In the genomic region with DNA sequence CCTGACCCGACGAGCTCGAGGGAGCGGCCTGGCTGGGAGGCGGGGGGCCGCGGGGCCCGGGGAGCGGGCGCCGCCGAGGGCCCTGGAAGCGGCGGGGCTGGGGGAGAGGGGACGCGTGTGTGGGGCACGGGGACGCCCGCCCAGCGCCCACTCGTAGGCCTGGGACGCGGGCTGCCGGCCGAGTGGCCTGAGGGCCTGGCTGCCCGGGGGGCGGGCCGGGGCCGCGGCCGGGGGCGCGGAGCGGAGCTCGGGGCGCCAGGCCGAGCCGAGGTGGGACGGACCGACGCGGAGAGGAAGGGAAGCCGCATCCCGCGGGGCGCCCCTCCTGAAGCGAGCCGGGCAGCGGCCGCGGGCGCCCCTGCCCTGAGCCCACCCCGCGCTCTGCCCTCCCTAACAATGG, we compare ENCODE assay signal across 8 cellular contexts.
DNase-seq lines count a peak whose midpoint lies in the region; ATAC-seq and TF ChIP-seq lines count a peak whose summit lies in the region.
"Not testable (repeated sequence)": the region's sequence is repeated elsewhere in the genome, so short reads cannot be mapped to it uniquely, and the experiment has no call there.

No MANE protein-coding gene starts in this region.

- H3K18ac ChIP-seq in IMR-90 (ENCODE audit: low read depth, low read length), result not testable (repeated sequence)

- H3K4me3 ChIP-seq in AG10803 (ENCODE audit: low read length) (peak overlapping the region; percentile 41), IMR-90 (ENCODE audit: insufficient read depth, low read depth, low read length) (peak overlapping the region; percentile 30), sigmoid colon (peak overlapping the region; percentile 42 to 70 (median 66))
- peak overlapping the region; percentile 25 for H3K4me3 ChIP-seq in effector memory CD4-positive, alpha-beta T cell (ENCODE audit: insufficient read depth, low read depth, low read length, poor library complexity, severe bottlenecking)

- H3K9me3 ChIP-seq in IMR-90 (ENCODE audit: control insufficient read depth, insufficient read depth, low read length); effector memory CD4-positive, alpha-beta T cell (ENCODE audit: control insufficient read depth, low read length); sigmoid colon: not testable (repeated sequence)

- H3K36me3 Mint-ChIP-seq in activated CD8-positive, alpha-beta T cell treated with anti-CD3 and anti-CD28 coated beads for 36 hours (ENCODE audit: low read depth), result not testable (repeated sequence)

- not testable (repeated sequence) for H3K79me1 ChIP-seq in IMR-90 (ENCODE audit: low read depth in 1 of 2, low read length in 2 of 2)

- not testable (repeated sequence) for H2BK20ac ChIP-seq in IMR-90 (ENCODE audit: low read depth, low read length)

- not testable (repeated sequence) for BruUV-seq in IMR-90 (replicated peaks; lab: Mats Ljungman, UMichigan)

- not testable (repeated sequence) for H3K36me3 ChIP-seq in IMR-90 (ENCODE audit: control insufficient read depth, insufficient read depth, low read length); effector memory CD4-positive, alpha-beta T cell (ENCODE audit: control insufficient read depth, insufficient read depth, low read length); sigmoid colon

- H2BK120ac ChIP-seq in IMR-90 (ENCODE audit: low read depth, low read length), result not testable (repeated sequence)

- dilution Hi-C loops in IMR-90 (cut with HindIII; ENCODE audit: low sequenced_read_pairs, unreplicated experiment), result not testable (repeated sequence)

- TF ChIP-seq RAD21 in IMR-90 (IDR thresholded peaks at IDR 0.05; ENCODE audit: low read length), result not testable (repeated sequence)

- H4K20me1 ChIP-seq in IMR-90 (ENCODE audit: insufficient read depth, low read length), result not testable (repeated sequence)

- H3K23ac ChIP-seq in IMR-90 (ENCODE audit: low read depth, low read length), result not testable (repeated sequence)

- H3K56ac ChIP-seq in IMR-90 (ENCODE audit: extremely low read depth, insufficient read depth, low read length), result not testable (repeated sequence)

- H2BK5ac ChIP-seq in IMR-90 (ENCODE audit: low read depth, low read length, poor library complexity, severe bottlenecking), result not testable (repeated sequence)

- H3K27me3 Mint-ChIP-seq in activated CD8-positive, alpha-beta T cell treated with anti-CD3 and anti-CD28 coated beads for 36 hours, result not testable (repeated sequence)

- not testable (repeated sequence) for H2AFZ ChIP-seq in IMR-90 (replicated peaks; ENCODE audit: low read length, poor library complexity)

- TF ChIP-seq POLR2A in IMR-90 (IDR thresholded peaks at IDR 0.05; ENCODE audit: low read depth, low read length); sigmoid colon (IDR thresholded peaks at IDR 0.05): not testable (repeated sequence)

- CTCF ChIA-PET in IMR-90 (lab: Yijun Ruan, JAX); activated CD8-positive, alpha-beta T cell treated with anti-CD3 and anti-CD28 coated beads for 36 hours (lab: Charles Lee): not testable (repeated sequence)

- not testable (repeated sequence) for H3K27me3 ChIP-seq in IMR-90 (ENCODE audit: control insufficient read depth, insufficient read depth, low read length); effector memory CD4-positive, alpha-beta T cell (replicated peaks; ENCODE audit: control insufficient read depth, insufficient read depth, low read length, poor library complexity, severe bottlenecking); sigmoid colon

- H3K4me2 ChIP-seq in IMR-90 (ENCODE audit: low read depth, low read length), result not testable (repeated sequence)

- not testable (repeated sequence) for H3K9me1 ChIP-seq in IMR-90 (ENCODE audit: insufficient read depth, low read length)

- not testable (repeated sequence) for H2AK5ac ChIP-seq in IMR-90 (ENCODE audit: low read depth, low read length)

- not testable (repeated sequence) for TF ChIP-seq CTCF in AG10803 (conservative IDR thresholded peaks at IDR 0.05; ENCODE audit: low read length); IMR-90 (conservative IDR thresholded peaks at IDR 0.05; ENCODE audit: low read depth, low read length); activated CD8-positive, alpha-beta T cell treated with anti-CD3 and anti-CD28 coated beads for 36 hours (IDR thresholded peaks at IDR 0.05); sigmoid colon (IDR thresholded peaks at IDR 0.05)

- not testable (repeated sequence) for H3K9ac ChIP-seq in IMR-90 (ENCODE audit: low read depth, low read length)

- peak; percentile 32 for ATAC-seq in GM19043 (IDR thresholded peaks at IDR 0.05; ENCODE audit: low read depth, unreplicated experiment)
- ATAC-seq in HG02759 (IDR thresholded peaks at IDR 0.05; ENCODE audit: unreplicated experiment), result peak; percentile 51
- peak; percentile 72 for ATAC-seq in IMR-90 (ENCODE audit: low read depth)
- ATAC-seq in activated CD8-positive, alpha-beta T cell treated with anti-CD3 and anti-CD28 coated beads for 36 hours, result peak; percentile 45

- POLR2A ChIA-PET in IMR-90 (lab: Charles Lee; ENCODE audit: unreplicated experiment); activated CD8-positive, alpha-beta T cell treated with anti-CD3 and anti-CD28 coated beads for 36 hours (lab: Charles Lee): not testable (repeated sequence)

- H3K27ac ChIP-seq in IMR-90 (ENCODE audit: insufficient read depth, low read length); effector memory CD4-positive, alpha-beta T cell (ENCODE audit: insufficient read depth, low read length, poor library complexity, severe bottlenecking): not testable (repeated sequence)
- H3K27ac ChIP-seq in sigmoid colon, result peak overlapping the region in 3 of 4 donors; percentile 39 to 62 (median 47)

- 0% methylated on average over 5 of the region's 54 CpGs; no CpG with 5 or more reads in 1 of the 2 experiments for WGBS in IMR-90 (ENCODE audit: extremely low coverage in 2 of 2, insufficient read length in 1 of 2), 2 experiments
- WGBS in sigmoid colon, 2 donors, result 1% methylated on average over 51 to 54 of the region's 54 CpGs

- H3K4me3 Mint-ChIP-seq in activated CD8-positive, alpha-beta T cell treated with anti-CD3 and anti-CD28 coated beads for 36 hours, result peak overlapping the region; percentile 84

- H4K5ac ChIP-seq in IMR-90 (ENCODE audit: low read depth, low read length), result not testable (repeated sequence)

- H4K91ac ChIP-seq in IMR-90 (ENCODE audit: insufficient read depth, low read depth, low read length), result not testable (repeated sequence)

- not testable (repeated sequence) for H3K14ac ChIP-seq in IMR-90 (replicated peaks; ENCODE audit: low read depth, low read length)

- not testable (repeated sequence) for H2BK15ac ChIP-seq in IMR-90 (ENCODE audit: low read depth, low read length)

- in situ Hi-C loops in IMR-90 (cut with MboI; ENCODE audit: low sequenced_read_pairs), result not testable (repeated sequence)

- DNase-seq in AG10803 (ENCODE audit: low read depth); IMR-90; sigmoid colon: not testable (repeated sequence)
- peak; percentile 6 for DNase-seq in activated CD8-positive, alpha-beta T cell treated with anti-CD3 and anti-CD28 coated beads for 36 hours
- peak in 2 of 3 donors; percentile 4 to 14 for DNase-seq in effector memory CD4-positive, alpha-beta T cell
- peak; percentile 41 for DNase-seq in left kidney (ENCODE audit: low read depth, low spot score)

- not testable (repeated sequence) for H3K4me1 ChIP-seq in IMR-90 (ENCODE audit: control insufficient read depth, insufficient read depth, low read length); effector memory CD4-positive, alpha-beta T cell (ENCODE audit: control insufficient read depth, insufficient read depth, low read length, poor library complexity, severe bottlenecking); sigmoid colon

- H3K4ac ChIP-seq in IMR-90 (ENCODE audit: low read depth, low read length), result not testable (repeated sequence)

- not testable (repeated sequence) for TF ChIP-seq EP300 in sigmoid colon (IDR thresholded peaks at IDR 0.05)

- intact Hi-C loops in IMR-90 (cut with micrococcal nuclease); activated CD8-positive, alpha-beta T cell treated with anti-CD3 and anti-CD28 coated beads for 36 hours (cut with micrococcal nuclease); sigmoid colon (cut with DNase I): not testable (repeated sequence)

- not testable (repeated sequence) for H3K27ac Mint-ChIP-seq in activated CD8-positive, alpha-beta T cell treated with anti-CD3 and anti-CD28 coated beads for 36 hours

- not testable (repeated sequence) for H3K9me3 Mint-ChIP-seq in activated CD8-positive, alpha-beta T cell treated with anti-CD3 and anti-CD28 coated beads for 36 hours

- not testable (repeated sequence) for H3K4me1 Mint-ChIP-seq in activated CD8-positive, alpha-beta T cell treated with anti-CD3 and anti-CD28 coated beads for 36 hours (ENCODE audit: low read depth)

- not testable (repeated sequence) for H4K8ac ChIP-seq in IMR-90 (ENCODE audit: low read depth in 2 of 2, low read length in 2 of 2)

- H2AK9ac ChIP-seq in IMR-90 (replicated peaks; ENCODE audit: low read depth, low read length, poor library complexity), result not testable (repeated sequence)
